In genomic region chr11:57432714-57433163, GRCh38 we compare ENCODE assay signal across 7 cellular contexts. TPM values are rescaled to one million over a fixed set of nuclear protein-coding genes. Genes with fewer than 3 reads are reported as not detected.
DNase-seq lines count a peak whose midpoint lies in the region; ATAC-seq and TF ChIP-seq lines count a peak whose summit lies in the region.

No MANE protein-coding gene starts in this region.

- intact Hi-C loops in MCF 10A (cut with micrococcal nuclease), result no loop called here

- H3K4me1 Mint-ChIP-seq in MCF 10A (ENCODE audit: insufficient read depth, unreplicated experiment), result peaks cover 22% of the 10 kb centered on the region

- no peaks in the 10 kb centered on the region for H3K36me3 ChIP-seq in smooth muscle cell (ENCODE audit: low read depth)

- H3K4me2 ChIP-seq in smooth muscle cell, result peak overlapping the region; percentile 66

- H3K79me2 ChIP-seq in smooth muscle cell (ENCODE audit: low read depth), result no peaks in the 10 kb centered on the region

- POLR2A ChIA-PET in MCF 10A (lab: Yijun Ruan, JAX), result no interaction called here

- DNase-seq in NB4 (ENCODE audit: low read depth), result peak; percentile 100
- DNase-seq in MCF 10A (ENCODE audit: unreplicated experiment), result no peak
- peak; percentile 51 for DNase-seq in smooth muscle cell (lab: John Stamatoyannopoulos, UW; ENCODE audit: unreplicated experiment)
- no peak for DNase-seq in cerebellum (ENCODE audit: low spot score)

- TF ChIP-seq CTCF in NB4 (IDR thresholded peaks at IDR 0.05; ENCODE audit: low read depth, low read length) (no peak), MCF 10A (IDR thresholded peaks at IDR 0.05; ENCODE audit: unreplicated experiment) (no peak), smooth muscle cell (IDR thresholded peaks at IDR 0.05; ENCODE audit: borderline replicate concordance, insufficient read depth, poor library complexity, severe bottlenecking) (no peak)

- H4K20me1 ChIP-seq in smooth muscle cell (ENCODE audit: low read depth), result no peaks in the 10 kb centered on the region

- H3K27me3 ChIP-seq in smooth muscle cell (ENCODE audit: low read depth), result peaks cover 3% of the 10 kb centered on the region

- no peak for TF ChIP-seq POLR2A in NB4 (IDR thresholded peaks at IDR 0.05; ENCODE audit: extremely low read depth, insufficient read length)

- peaks cover 17% of the 10 kb centered on the region for H3F3A ChIP-seq in smooth muscle cell (ENCODE audit: low read depth)

- CTCF ChIA-PET in MCF 10A (lab: Yijun Ruan, JAX), result interaction anchor here (1.7 kb wide), 1 partner anchor 61 kb away, joined by 5 read pairs; no protein-coding TSS in a partner anchor

- H3K9me3 ChIP-seq in smooth muscle cell (replicated peaks; ENCODE audit: low read depth), result no peaks in the 10 kb centered on the region

- H3K27ac Mint-ChIP-seq in MCF 10A (ENCODE audit: low read depth, unreplicated experiment), result peak overlapping the region; percentile 46

- no peaks in the 10 kb centered on the region for H3K36me3 Mint-ChIP-seq in MCF 10A (ENCODE audit: insufficient read depth, unreplicated experiment)

- WGBS in smooth muscle cell (ENCODE audit: low lambda C conversion rate), result 5% methylated on average over 7 of the region's 7 CpGs

- peak overlapping the region; percentile 44 for H3K4me3 ChIP-seq in NB4 (ENCODE audit: low read depth, low read length)
- H3K4me3 ChIP-seq in smooth muscle cell, result no peak overlapping the region

- BruUV-seq in MCF 10A (replicated peaks; lab: Mats Ljungman, UMichigan), result no TSS peak

- ATAC-seq in GM19463 (IDR thresholded peaks at IDR 0.05; ENCODE audit: unreplicated experiment), result peak; percentile 74
- ATAC-seq in GM18517 (IDR thresholded peaks at IDR 0.05; ENCODE audit: unreplicated experiment), result no peak
- ATAC-seq in GM21447 (IDR thresholded peaks at IDR 0.05; ENCODE audit: unreplicated experiment), result no peak

- no peak overlapping the region for H3K9ac ChIP-seq in smooth muscle cell (ENCODE audit: low read depth)

- no peaks in the 10 kb centered on the region for H3K27me3 Mint-ChIP-seq in MCF 10A (ENCODE audit: insufficient read depth, unreplicated experiment)

- no peak overlapping the region for H3K4me3 Mint-ChIP-seq in MCF 10A (ENCODE audit: unreplicated experiment)

- peak overlapping the region; percentile 71 for H3K27ac ChIP-seq in smooth muscle cell (ENCODE audit: low read depth)

- H2AFZ ChIP-seq in smooth muscle cell (ENCODE audit: low read depth), result no peak overlapping the region

- H3K4me1 ChIP-seq in smooth muscle cell (ENCODE audit: low read depth), result peaks cover 17% of the 10 kb centered on the region

- no peaks in the 10 kb centered on the region for H3K9me3 Mint-ChIP-seq in MCF 10A (ENCODE audit: unreplicated experiment)

RNA-seq across cellular contexts. Expression of gene SLC43A3, which starts 5.8 kb away (rescaled TPM):
- total RNA-seq in MCF 10A (2022), result 96.6 and 112 TPM in 2 replicates
- total RNA-seq in smooth muscle cell, result 8.0 and 9.3 TPM in 2 replicates
- 12.8 and 13.5 TPM in 2 replicates for polyA plus RNA-seq in smooth muscle cell
- total RNA-seq in cerebellum, result 11.1 TPM

RNA-seq across cellular contexts. Expression of gene RTN4RL2, which starts 27.6 kb away (rescaled TPM):
- 2.0 and 3.2 TPM in 2 replicates for total RNA-seq in MCF 10A (2022)
- 0.18 TPM in 1 of 2 replicates, not detected in the other for total RNA-seq in smooth muscle cell
- 0.34 and 0.76 TPM in 2 replicates for polyA plus RNA-seq in smooth muscle cell
- 1.2 TPM for total RNA-seq in cerebellum

RNA-seq across cellular contexts. Expression of gene PRG2, which starts 42.3 kb away (rescaled TPM):
- total RNA-seq in MCF 10A (2022) (0.25 TPM in 1 of 2 replicates, not detected in the other), smooth muscle cell (not detected in 2 replicates), cerebellum (0.36 TPM)
- not detected in 2 replicates for polyA plus RNA-seq in smooth muscle cell

RNA-seq across cellular contexts. Expression of gene PRG3, which starts 51.8 kb away (rescaled TPM):
- total RNA-seq in MCF 10A (2022), result not detected in 2 replicates
- not detected in 2 replicates for total RNA-seq in smooth muscle cell
- not detected in 2 replicates for polyA plus RNA-seq in smooth muscle cell
- total RNA-seq in cerebellum, result not detected

Comparison
In these comparisons a context has a peak if more than half of its experiments do, and no peak if none do; other contexts are left out.
1. DNase-seq: peak in NB4 (single experiment) and smooth muscle cell (single experiment); none in MCF 10A (single experiment) and cerebellum (single experiment).